In genomic region chr3:127702151-127702578, GRCh38 we compare ENCODE assay signal across 15 cellular contexts. TPM values are rescaled to one million over a fixed set of nuclear protein-coding genes. Genes with fewer than 3 reads are reported as not detected.
DNase-seq lines count a peak whose midpoint lies in the region; ATAC-seq and TF ChIP-seq lines count a peak whose summit lies in the region.
"Had no signal": no experiment of that assay in that cellular context is flagged by ENCODE, and none has a peak within 500 bp of the region (broad histone marks: within the 10 kb centered on the region; RNA-seq: fewer than 3 reads in every experiment).

No MANE protein-coding gene starts in this region.

- no peak for TF ChIP-seq EP300 in esophagus muscularis mucosa (IDR thresholded peaks at IDR 0.05)

- no peak overlapping the region for H3K18ac ChIP-seq in mesenchymal stem cell (ENCODE audit: low read depth in 1 of 2, low read length in 2 of 2)

- peak; percentile 46 for DNase-seq in UCSD-AML1 (lab: John Stamatoyannopoulos, UW; ENCODE audit: unreplicated experiment)
- DNase-seq in esophagus muscularis mucosa (ENCODE audit: extremely low spot score), result no peak
- DNase-seq in mesenchymal stem cell, result no peak
- peak; percentile 59 for DNase-seq in upper lobe of right lung
- no peak for DNase-seq in HK-2 (ENCODE audit: unreplicated experiment)
- no peak for DNase-seq in NCI-H2196 treated with DMSO at 0.1 percent for 48 hours (lab: John Stamatoyannopoulos, UW; ENCODE audit: unreplicated experiment)
- DNase-seq: amniotic stem cell; CD8-positive, alpha-beta memory T cell; NCI-H226; stimulated activated CD4-positive, alpha-beta T cell treated with anti-CD3 and anti-CD28 coated beads, Interleukin-4, amount 100 ng/mL, for 4 hours; stimulated activated naive B cell treated with anti-CD40 and anti-IgM and Interleukin-4, amounts not matched to agents 10 μg/mL and 1 μg/mL and 100 μg/mL, for 72 hours had no signal

- H4K91ac ChIP-seq in mesenchymal stem cell (ENCODE audit: low read length), result peak overlapping the region; percentile 32

- TF ChIP-seq CTCF in esophagus muscularis mucosa (IDR thresholded peaks at IDR 0.05) (no peak), upper lobe of right lung (IDR thresholded peaks at IDR 0.05) (no peak)

- H3K4me3 ChIP-seq in esophagus muscularis mucosa, result no peak overlapping the region
- no peak overlapping the region for H3K4me3 ChIP-seq in mesenchymal stem cell (ENCODE audit: insufficient read depth in 1 of 2, low read depth in 1 of 2, low read length in 2 of 2)
- H3K4me3 ChIP-seq in upper lobe of right lung, result no peak overlapping the region

- H3K4me1 ChIP-seq in esophagus muscularis mucosa (peaks cover 61 to 67% (median 65%) of the 10 kb centered on the region in 4 donors), mesenchymal stem cell (ENCODE audit: control insufficient read depth, insufficient read depth, low read depth, low read length) (peaks cover 35% of the 10 kb centered on the region), upper lobe of right lung (peaks cover 50% of the 10 kb centered on the region)

- WGBS in esophagus muscularis mucosa, result 33% methylated on average over 3 of the region's 4 CpGs
- WGBS in mesenchymal stem cell, result 93% methylated on average over 4 of the region's 4 CpGs

- no peak overlapping the region for H4K8ac ChIP-seq in mesenchymal stem cell (ENCODE audit: low read length)

- no peak overlapping the region for H2AFZ ChIP-seq in mesenchymal stem cell (ENCODE audit: low read depth, low read length)

- no peaks in the 10 kb centered on the region for H3K9me3 ChIP-seq in esophagus muscularis mucosa
- no peaks in the 10 kb centered on the region for H3K9me3 ChIP-seq in mesenchymal stem cell (ENCODE audit: control insufficient read depth, low read length)
- H3K9me3 ChIP-seq in upper lobe of right lung, result no peaks in the 10 kb centered on the region

- no peak overlapping the region for H3K14ac ChIP-seq in mesenchymal stem cell (ENCODE audit: low read length in 2 of 2)

- no peaks in the 10 kb centered on the region for H3K27me3 ChIP-seq in esophagus muscularis mucosa
- H3K27me3 ChIP-seq in mesenchymal stem cell (ENCODE audit: control insufficient read depth in 1 of 2, insufficient read depth in 1 of 2, low read length in 2 of 2), result no peaks in the 10 kb centered on the region
- no peaks in the 10 kb centered on the region for H3K27me3 ChIP-seq in upper lobe of right lung

- peak overlapping the region in 1 of 2 experiments; percentile 61 for H2BK12ac ChIP-seq in mesenchymal stem cell (ENCODE audit: low read length in 2 of 2)

- peak overlapping the region; percentile 56 for H2BK15ac ChIP-seq in mesenchymal stem cell (ENCODE audit: low read depth, poor library complexity, severe bottlenecking)

- intact Hi-C loops in esophagus muscularis mucosa (cut with DNase I) (no loop called here), upper lobe of right lung (cut with DNase I) (no loop called here)

- H2BK5ac ChIP-seq in mesenchymal stem cell (ENCODE audit: low read depth, low read length, poor library complexity, severe bottlenecking), result no peak overlapping the region

- no peak overlapping the region for H3K23ac ChIP-seq in mesenchymal stem cell (ENCODE audit: low read length in 2 of 2)

- H3K4ac ChIP-seq in mesenchymal stem cell (ENCODE audit: low read depth in 1 of 2, low read length in 2 of 2), result no peak overlapping the region

- no peak overlapping the region for H3K4me2 ChIP-seq in mesenchymal stem cell (ENCODE audit: low read length, poor library complexity, severe bottlenecking)

- peak overlapping the region; percentile 51 for H2AK5ac ChIP-seq in mesenchymal stem cell (ENCODE audit: low read length, severe bottlenecking)

- H2BK120ac ChIP-seq in mesenchymal stem cell (ENCODE audit: low read depth, low read length), result no peak overlapping the region

- H3K9ac ChIP-seq in mesenchymal stem cell (ENCODE audit: low read length), result peak overlapping the region; percentile 24

- TF ChIP-seq POLR2A in esophagus muscularis mucosa (IDR thresholded peaks at IDR 0.05; ENCODE audit: low read depth), result no peak

- H3K36me3 ChIP-seq in esophagus muscularis mucosa (peaks cover 0 to 25% (median 10%) of the 10 kb centered on the region in 4 donors), mesenchymal stem cell (ENCODE audit: control insufficient read depth in 1 of 2, insufficient read depth in 2 of 2, low read depth in 1 of 2, low read length in 2 of 2) (peaks cover 22 to 45% of the 10 kb centered on the region in 2 experiments), upper lobe of right lung (no peaks in the 10 kb centered on the region)

- H3K79me1 ChIP-seq in mesenchymal stem cell (replicated peaks; ENCODE audit: low read length, poor library complexity, severe bottlenecking), result peaks cover 38% of the 10 kb centered on the region

- H3K27ac ChIP-seq in esophagus muscularis mucosa (replicated peaks in 1 of 4) (peak overlapping the region; percentile 64 to 95 (median 92)), mesenchymal stem cell (ENCODE audit: low read length, poor library complexity, severe bottlenecking) (no peak overlapping the region), upper lobe of right lung (peak overlapping the region; percentile 19)

- peak; percentile 4 for ATAC-seq in upper lobe of right lung
- no peak for ATAC-seq in GM18502 (IDR thresholded peaks at IDR 0.05; ENCODE audit: poor library complexity, unreplicated experiment)
- ATAC-seq: activated CD4-positive, CD25-positive, alpha-beta regulatory T cell treated with anti-CD3 and anti-CD28 coated beads, Interleukin-2, amount 50 U/mL, for 24 hours; HCT116; SK-N-SH treated with all-trans-retinoic acid at 6 μM for 48 hours; stimulated activated naive B cell treated with anti-CD40 and anti-IgM and Interleukin-4, amounts not matched to agents 10 μg/mL and 1 μg/mL and 100 μg/mL, for 72 hours had no signal

RNA-seq across cellular contexts. Expression of gene ABTB1, which starts 29.4 kb away (rescaled TPM):
- 10 to 100 TPM; 21.7 to 44.4 (median 40.6) TPM for total RNA-seq in esophagus muscularis mucosa
- 6.8 TPM for polyA plus RNA-seq in mesenchymal stem cell (2013, experiment 1 of 2)
- 6.6 TPM for polyA plus RNA-seq in mesenchymal stem cell (2013, experiment 2 of 2)
- 47.5 TPM for total RNA-seq in upper lobe of right lung

Comparison
In these comparisons a context has a peak if more than half of its experiments do, and no peak if none do; other contexts are left out.
1. DNase-seq: peak in UCSD-AML1 (single experiment) and upper lobe of right lung (single experiment); none in esophagus muscularis mucosa (single experiment), mesenchymal stem cell (single experiment), HK-2 (single experiment) and NCI-H2196 treated with DMSO at 0.1 percent for 48 hours (single experiment).